In genomic region chr22:26479792-26480610, GRCh38 we compare ENCODE assay signal across 9 cellular contexts. TPM values are rescaled to one million over a fixed set of nuclear protein-coding genes. Genes with fewer than 3 reads are reported as not detected.
DNase-seq lines count a peak whose midpoint lies in the region; TF ChIP-seq lines count a peak whose summit lies in the region.
"Had no signal": no experiment of that assay in that cellular context is flagged by ENCODE, and none has a peak within 500 bp of the region (broad histone marks: within the 10 kb centered on the region; RNA-seq: fewer than 3 reads in every experiment).

No MANE protein-coding gene starts in this region.

- no peak overlapping the region for H3K27ac ChIP-seq in OCI-LY3 (ENCODE audit: low read length)
- H3K27ac ChIP-seq in prostate gland = peak overlapping the region; percentile 71 to 98
- H3K27ac ChIP-seq: A549 had no signal

- H3K9ac ChIP-seq in OCI-LY3 (ENCODE audit: low read length) = peak overlapping the region; percentile 17; the same call in 1 of the 2 replicates
- peak overlapping the region; percentile 54 for H3K9ac ChIP-seq in endocrine pancreas (ENCODE audit: control insufficient read depth, insufficient read depth, low read length)

- H3K9me3 ChIP-seq in OCI-LY3 (ENCODE audit: insufficient read depth, low read length) = no peaks in the 10 kb centered on the region
- H3K9me3 ChIP-seq in endocrine pancreas (ENCODE audit: control insufficient read depth, low read length) = no peaks in the 10 kb centered on the region
- no peaks in the 10 kb centered on the region for H3K9me3 ChIP-seq in prostate gland
- H3K9me3 ChIP-seq: A549 had no signal

- intact Hi-C loops in prostate gland (cut with DNase I) = loop anchor here (5.0 kb wide), 1 partner anchor 107 kb away; no protein-coding TSS in a partner anchor

- no peak for TF ChIP-seq POLR2A in prostate gland (IDR thresholded peaks at IDR 0.05)

- H3K4me3 ChIP-seq in OCI-LY3 (ENCODE audit: low read length) = peak overlapping the region; percentile 54
- peak overlapping the region; percentile 60 for H3K4me3 ChIP-seq in endocrine pancreas (ENCODE audit: control insufficient read depth, insufficient read depth, low read length)
- peak overlapping the region in 1 of 2 donors; percentile 18 for H3K4me3 ChIP-seq in prostate gland
- H3K4me3 ChIP-seq: A549 had no signal

- TF ChIP-seq CTCF in OCI-LY3 (IDR thresholded peaks at IDR 0.05; ENCODE audit: low read depth, low read length) (no peak), prostate gland (IDR thresholded peaks at IDR 0.05) (no peak)

- peak; percentile 45 for DNase-seq in DMS53 (lab: John Stamatoyannopoulos, UW)
- no peak for DNase-seq in DMS53 treated with DMSO at 0.1 percent for 48 hours (lab: John Stamatoyannopoulos, UW; ENCODE audit: unreplicated experiment)
- DNase-seq in prostate gland (ENCODE audit: low spot score) = peak; percentile 63
- DNase-seq in putamen (ENCODE audit: low spot score) = no peak
- no peak for DNase-seq in HCEC 1CT
- no peak for DNase-seq in NCI-H2196 (lab: John Stamatoyannopoulos, UW; ENCODE audit: unreplicated experiment)

- H3K4me1 ChIP-seq in OCI-LY3 (ENCODE audit: low read length) = peaks cover 48% of the 10 kb centered on the region
- peaks cover 16% of the 10 kb centered on the region for H3K4me1 ChIP-seq in endocrine pancreas (ENCODE audit: control insufficient read depth, insufficient read depth, low read length)
- H3K4me1 ChIP-seq in prostate gland (replicated peaks) = peaks cover 43% of the 10 kb centered on the region

- H3K36me3 ChIP-seq in OCI-LY3 (replicated peaks; ENCODE audit: low read depth, low read length) = peaks cover 27% of the 10 kb centered on the region
- peaks cover 4% of the 10 kb centered on the region for H3K36me3 ChIP-seq in endocrine pancreas (ENCODE audit: control insufficient read depth, insufficient read depth, low read length)
- H3K36me3 ChIP-seq in prostate gland = no peaks in the 10 kb centered on the region

- no peak overlapping the region for H2AFZ ChIP-seq in OCI-LY3 (ENCODE audit: low read depth, low read length)

- H3K4me2 ChIP-seq in OCI-LY3 (ENCODE audit: low read length) = peak overlapping the region; percentile 92
- H3K4me2 ChIP-seq: A549 had no signal

- 42% methylated on average over 12 of the region's 12 CpGs for WGBS in prostate gland

- 0 out of 2 replicates have a peak, but pooled peaks cover under 1% of the 10 kb centered on the region for H4K20me1 ChIP-seq in OCI-LY3 (ENCODE audit: insufficient read depth, low read length)

- H3K27me3 ChIP-seq in OCI-LY3 (ENCODE audit: low read depth, low read length) = no peaks in the 10 kb centered on the region
- no peaks in the 10 kb centered on the region for H3K27me3 ChIP-seq in endocrine pancreas (ENCODE audit: control insufficient read depth, insufficient read depth, low read length)
- no peaks in the 10 kb centered on the region for H3K27me3 ChIP-seq in prostate gland (replicated peaks; ENCODE audit: insufficient read depth)

- peaks cover 52% of the 10 kb centered on the region for H3K79me2 ChIP-seq in OCI-LY3 (ENCODE audit: low read length)

RNA-seq across cellular contexts. Expression of gene HPS4, which starts 3.6 kb away (rescaled TPM):
- 10 to 100 TPM; 25.3 to 83.9 TPM for total RNA-seq in prostate gland

RNA-seq across cellular contexts. Expression of gene SRRD, which starts 3.7 kb away (rescaled TPM):
- 10 to 100 TPM; 15.2 to 24.4 TPM for total RNA-seq in prostate gland

RNA-seq across cellular contexts. Expression of gene TFIP11, which starts 32.3 kb away (rescaled TPM):
- total RNA-seq in prostate gland = 10 to 100 TPM; 21.9 to 33.2 TPM

RNA-seq across cellular contexts. Expression of gene ASPHD2, which starts 50.9 kb away (rescaled TPM):
- total RNA-seq in prostate gland = 1 to 10 TPM; 1.4 to 3.6 TPM

Comparison
In these comparisons a context has a peak if more than half of its experiments do, and no peak if none do; other contexts are left out.
1. DNase-seq: peak in DMS53 (single experiment) and prostate gland (single experiment); none in DMS53 treated with DMSO at 0.1 percent for 48 hours (single experiment), putamen (single experiment), HCEC 1CT (single experiment) and NCI-H2196 (single experiment).